In the genomic region with DNA sequence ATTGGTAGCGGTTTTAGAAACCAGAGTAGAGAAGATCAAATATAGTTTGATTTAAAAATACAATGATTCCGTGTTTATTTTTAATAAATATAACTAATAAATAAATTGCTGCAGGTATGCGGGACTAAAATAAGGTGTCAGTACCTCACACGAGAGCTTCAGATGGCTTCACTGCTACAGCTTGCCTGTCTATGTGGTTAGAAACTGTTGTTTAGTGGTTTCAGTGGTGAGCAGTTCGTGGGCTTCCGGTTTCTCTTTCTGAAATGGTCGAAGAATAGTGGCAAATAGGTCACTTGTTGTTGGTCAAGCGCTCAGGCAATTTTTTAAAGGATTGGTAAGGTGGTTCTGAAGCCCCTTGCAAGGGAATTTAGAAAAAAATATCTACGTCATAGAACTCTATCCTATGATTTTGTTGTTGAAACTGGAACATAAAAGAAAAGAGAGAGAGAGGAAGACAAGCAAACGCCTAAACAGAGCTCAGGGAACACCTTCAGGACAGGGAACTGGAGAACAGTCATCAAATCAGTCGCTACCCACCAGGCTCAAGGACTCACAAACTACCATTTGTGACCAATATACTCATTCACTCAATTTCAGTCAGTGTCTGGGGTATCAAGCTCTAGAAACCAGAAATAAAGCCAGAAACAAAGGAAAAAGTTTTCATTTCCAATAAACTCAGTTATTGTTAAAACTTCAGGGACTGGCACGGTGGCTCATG, we compare ENCODE assay signal across 9 cellular contexts. TPM values are rescaled to one million over a fixed set of nuclear protein-coding genes. Genes with fewer than 3 reads are reported as not detected.
DNase-seq lines count a peak whose midpoint lies in the region; ATAC-seq and TF ChIP-seq lines count a peak whose summit lies in the region.
"Had no signal": no experiment of that assay in that cellular context is flagged by ENCODE, and none has a peak within 500 bp of the region (broad histone marks: within the 10 kb centered on the region; RNA-seq: fewer than 3 reads in every experiment).

No MANE protein-coding gene starts in this region.

- H3K27me3 Mint-ChIP-seq in CD14-positive monocyte (ENCODE audit: low read depth in 3 of 3) (peaks cover 7 to 18% (median 14%) of the 10 kb centered on the region in 3 donors), T-cell (peaks cover 0 to 3% of the 10 kb centered on the region in 2 donors)

- ATAC-seq in GM19351 (IDR thresholded peaks at IDR 0.05; ENCODE audit: unreplicated experiment) (peak; percentile 91), HG03139 (IDR thresholded peaks at IDR 0.05; ENCODE audit: unreplicated experiment) (peak; percentile 85), T-cell (replicated peaks in 1 of 4) (peak in 2 of 4 experiments; percentile 40 to 41)

- POLR2A ChIA-PET in T-cell (lab: Charles Lee), result interaction anchor here in 1 of 2 donors (1.0 kb wide), 1 partner anchor 8 kb away, joined by 3 read pairs; no protein-coding TSS in a partner anchor

- no peak for TF ChIP-seq CTCF in CD14-positive monocyte (IDR thresholded peaks at IDR 0.05)

- H3K36me3 Mint-ChIP-seq in CD14-positive monocyte (no peaks in the 10 kb centered on the region), T-cell (no peaks in the 10 kb centered on the region)

- CTCF ChIA-PET in T-cell (lab: Charles Lee), result interaction anchor here in 1 of 2 donors (0.6 to 1.0 kb wide), 4 partner anchors 8 to 493 kb away, joined by 3 to 5 read pairs (median 4); no protein-coding TSS in a partner anchor

- H3K4me1 Mint-ChIP-seq in CD14-positive monocyte (peaks cover 23% of the 10 kb centered on the region), T-cell (peaks cover 19 to 21% (median 21%) of the 10 kb centered on the region in 3 donors)

- H3K27ac Mint-ChIP-seq in CD14-positive monocyte, result peak overlapping the region in 4 of 7 donors; percentile 40 to 72 (median 70)
- peak overlapping the region; percentile 29 to 66 for H3K27ac Mint-ChIP-seq in T-cell

- no peak for DNase-seq in CD14-positive monocyte (ENCODE audit: low spot score)
- DNase-seq in T-cell, result peak in 2 of 34 experiments; percentile 3 to 12
- no peak for DNase-seq in posterior vena cava (ENCODE audit: low spot score)
- DNase-seq in C1 segment of cervical spinal cord (lab: John Stamatoyannopoulos, UW), result no peak
- DNase-seq in DMS53 (lab: John Stamatoyannopoulos, UW), result no peak
- no peak for DNase-seq in NCI-H774 (lab: John Stamatoyannopoulos, UW)
- DNase-seq: Right ventricle myocardium superior had no signal

- intact Hi-C loops in CD14-positive monocyte (cut with micrococcal nuclease), result no loop called here
- intact Hi-C loops in posterior vena cava (cut with DNase I), result no loop called here

- peak overlapping the region; percentile 80 to 93 for H3K4me3 Mint-ChIP-seq in CD14-positive monocyte
- peak overlapping the region; percentile 42 to 56 (median 52) for H3K4me3 Mint-ChIP-seq in T-cell

- H3K9me3 Mint-ChIP-seq in CD14-positive monocyte (peaks cover 0 to 3% (median 2%) of the 10 kb centered on the region in 7 donors), T-cell (no peaks in the 10 kb centered on the region)

RNA-seq across cellular contexts. Expression of a gene that starts 31.3 kb away (rescaled TPM):
- 10 to 100 TPM; 13.1 to 15.5 TPM for polyA plus RNA-seq in CD14-positive monocyte
- total RNA-seq in T-cell, result 100 to 1,000 TPM in 2 of 5 donors, 10 to 100 TPM in 3; 46.7 to 129 (median 53.7) TPM
- 10 to 100 TPM; 73.5 to 77.0 TPM for total RNA-seq in posterior vena cava
